1 cellular context compared by ENCODE assay signal in the genomic region with DNA sequence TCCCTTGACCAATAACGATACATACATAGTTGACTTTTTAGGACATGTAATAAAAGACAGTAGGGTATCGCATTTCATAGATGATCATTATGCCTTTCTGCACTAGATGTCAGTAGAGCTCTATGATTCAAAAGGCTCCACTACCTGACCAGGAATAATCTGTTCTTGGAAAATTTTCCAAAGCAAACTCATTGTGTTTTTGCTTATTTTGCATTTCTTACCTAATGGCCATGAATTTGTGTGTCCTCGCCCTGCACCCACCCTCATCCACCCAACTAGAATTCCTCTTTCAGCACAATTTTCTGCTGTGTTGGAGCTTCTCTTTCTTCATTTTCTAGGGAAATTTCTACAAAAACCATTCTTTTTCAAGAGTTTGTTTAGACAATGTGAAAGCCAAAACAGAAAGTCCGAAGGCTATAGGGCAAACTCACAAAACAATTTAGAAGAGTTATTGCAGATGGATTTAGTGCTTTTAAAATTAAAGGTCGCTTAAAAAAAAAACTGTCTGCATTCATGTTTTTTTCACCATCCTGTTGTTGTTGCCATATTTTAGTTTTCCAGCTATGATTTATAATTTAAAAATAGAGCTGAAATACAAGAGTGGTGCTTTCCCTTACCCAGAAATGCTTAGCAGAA.
TF ChIP-seq lines count a peak whose summit lies in the region.

No MANE protein-coding gene starts in this region.

TF ChIP-seq in GM23338, 12 proteins besides CTCF, POLR2A, EP300 and RAD21 (continued from another document):
- no peak for TF ChIP-seq CREB1 (CRISPR knock-in tag; IDR thresholded peaks at IDR 0.05; ENCODE audit: low read depth)
TF ChIP-seq in GM23338: peak in this region for 0.
